Comparison of ENCODE assay signal across 10 cellular contexts in genomic region chr10:132517951-132518521, GRCh38. TPM values are rescaled to one million over a fixed set of nuclear protein-coding genes. Genes with fewer than 3 reads are reported as not detected.
DNase-seq lines count a peak whose midpoint lies in the region; ATAC-seq and TF ChIP-seq lines count a peak whose summit lies in the region.
"Had no signal": no experiment of that assay in that cellular context is flagged by ENCODE, and none has a peak within 500 bp of the region (broad histone marks: within the 10 kb centered on the region; RNA-seq: fewer than 3 reads in every experiment).

No MANE protein-coding gene starts in this region.

- TF ChIP-seq POLR2A in body of pancreas (IDR thresholded peaks at IDR 0.05), result no peak
- no peak for TF ChIP-seq POLR2A in gastrocnemius medialis (IDR thresholded peaks at IDR 0.05)

- peak; percentile 44 for DNase-seq in GM23338 (ENCODE audit: low spot score)
- DNase-seq in body of pancreas, result peak in 2 of 4 donors; percentile 15 to 16
- peak; percentile 77 for DNase-seq in left kidney (ENCODE audit: low read depth, low spot score)
- peak in 1 of 2 donors; percentile 30 for DNase-seq in gastrocnemius medialis
- DNase-seq in NCI-H82 treated with DMSO at 0.1 percent for 48 hours (lab: John Stamatoyannopoulos, UW; ENCODE audit: unreplicated experiment), result no peak
- DNase-seq: activated T-cell treated with anti-CD3 and anti-CD28 coated beads for 4 hours; effector CD4-positive, alpha-beta T cell had no signal

- H3K4me3 ChIP-seq in GM23338 (peak overlapping the region; percentile 67), body of pancreas (no peak overlapping the region), gastrocnemius medialis (peak overlapping the region in 3 of 4 donors; percentile 22 to 39 (median 36))

- H3K9me3 ChIP-seq in body of pancreas (no peaks in the 10 kb centered on the region), gastrocnemius medialis (no peaks in the 10 kb centered on the region)

- WGBS in body of pancreas, 2 donors, result 35 to 42% methylated on average over 4 to 14 of the region's 16 CpGs

- H3K4me1 ChIP-seq in GM23338 (ENCODE audit: insufficient read depth) (peaks cover 26% of the 10 kb centered on the region), body of pancreas (peaks cover 60% of the 10 kb centered on the region), gastrocnemius medialis (peaks cover 54 to 56% of the 10 kb centered on the region in 2 donors)

- 0 out of 2 replicates have a peak, but pooled peaks cover 4% of the 10 kb centered on the region for H3F3A ChIP-seq in GM23338 (replicated peaks; ENCODE audit: low read depth)

- in situ Hi-C loops in gastrocnemius medialis (cut with MboI; ENCODE audit: low sequenced_read_pairs in 4 of 4), result loop anchor here in 1 of 4 donors (10.0 kb wide), 1 partner anchor 53 kb away; no protein-coding TSS in a partner anchor

- H3K27ac ChIP-seq in GM23338 (ENCODE audit: low read depth), result no peak overlapping the region
- H3K27ac ChIP-seq in body of pancreas, result peak overlapping the region; percentile 79 to 94 (median 92)
- peak overlapping the region; percentile 86 to 93 (median 88) for H3K27ac ChIP-seq in gastrocnemius medialis

- H3K36me3 Mint-ChIP-seq in GM23338 (ENCODE audit: low read depth), result no peaks in the 10 kb centered on the region

- H3K4me2 ChIP-seq in GM23338, result peak overlapping the region; percentile 93

- H3K27ac Mint-ChIP-seq in GM23338, result no peak overlapping the region

- intact Hi-C loops in body of pancreas (cut with DNase I), result no loop called here
- intact Hi-C loops in gastrocnemius medialis (cut with DNase I; ENCODE audit: low total_unique reads), result loop anchor here (1.0 kb wide), 1 partner anchor 19 kb away; the partner anchor contains the start of gene INPP5A

- H3K27me3 Mint-ChIP-seq in GM23338 (ENCODE audit: insufficient read depth, low read depth, poor library complexity), result peaks cover 29% of the 10 kb centered on the region

- H3K4me3 Mint-ChIP-seq in GM23338, result peak overlapping the region; percentile 90

- peak; percentile 39 for ATAC-seq in GM23338
- ATAC-seq in body of pancreas, result no peak
- peak in 1 of 2 donors; percentile 8 for ATAC-seq in gastrocnemius medialis
- ATAC-seq in HG02970 (IDR thresholded peaks at IDR 0.05; ENCODE audit: low FRiP score, unreplicated experiment), result no peak
- ATAC-seq in HG03520 (IDR thresholded peaks at IDR 0.05; ENCODE audit: unreplicated experiment), result no peak
- ATAC-seq in GM21717 (IDR thresholded peaks at IDR 0.05; ENCODE audit: unreplicated experiment), result no peak

- H3K36me3 ChIP-seq in GM23338 (ENCODE audit: insufficient read depth), result no peaks in the 10 kb centered on the region
- no peaks in the 10 kb centered on the region for H3K36me3 ChIP-seq in body of pancreas (replicated peaks in 1 of 2; ENCODE audit: insufficient read depth in 1 of 2, low read depth in 2 of 2)
- no peaks in the 10 kb centered on the region for H3K36me3 ChIP-seq in gastrocnemius medialis

- H3K27me3 ChIP-seq in GM23338 (ENCODE audit: insufficient read depth), result peaks cover 10% of the 10 kb centered on the region; the same call in 1 of the 2 replicates
- H3K27me3 ChIP-seq in body of pancreas, result no peaks in the 10 kb centered on the region
- no peaks in the 10 kb centered on the region for H3K27me3 ChIP-seq in gastrocnemius medialis

- peak overlapping the region; percentile 78; the same call in 1 of the 2 replicates for H2AFZ ChIP-seq in GM23338

- H3K79me2 ChIP-seq in GM23338 (replicated peaks; ENCODE audit: insufficient read depth), result no peaks in the 10 kb centered on the region

- TF ChIP-seq CTCF in GM23338 (conservative IDR thresholded peaks at IDR 0.05; ENCODE audit: low read depth in 2 of 2), result no peak
- no peak for TF ChIP-seq CTCF in body of pancreas (IDR thresholded peaks at IDR 0.05)
- no peak for TF ChIP-seq CTCF in gastrocnemius medialis (IDR thresholded peaks at IDR 0.05 in 4 of 5, conservative IDR thresholded peaks at IDR 0.05 in 1 of 5)

- no peaks in the 10 kb centered on the region for H4K20me1 ChIP-seq in GM23338 (replicated peaks; ENCODE audit: insufficient read depth)

- no peaks in the 10 kb centered on the region for H3K9me2 ChIP-seq in GM23338 (ENCODE audit: insufficient read depth)

- H3K9me3 Mint-ChIP-seq in GM23338, result no peaks in the 10 kb centered on the region

- H3K4me1 Mint-ChIP-seq in GM23338, result peaks cover 30% of the 10 kb centered on the region

TF ChIP-seq in GM23338, 12 proteins besides CTCF, POLR2A, EP300 and RAD21 (continues in another document):
- TF ChIP-seq EZH2 (IDR thresholded peaks at IDR 0.05; ENCODE audit: low read depth, unreplicated experiment) (no peak), POLR2AphosphoS5 (IDR thresholded peaks at IDR 0.05; ENCODE audit: low read depth) (no peak; the same call in 1 of the 2 replicates), JUNB (IDR thresholded peaks at IDR 0.05; ENCODE audit: unreplicated experiment) (no peak), NANOG (IDR thresholded peaks at IDR 0.05; ENCODE audit: borderline replicate concordance) (no peak), STAT1 (IDR thresholded peaks at IDR 0.05; ENCODE audit: unreplicated experiment) (no peak), EZH2phosphoT487 (IDR thresholded peaks at IDR 0.05; ENCODE audit: unreplicated experiment) (no peak), ZNF331 (CRISPR knock-in tag; IDR thresholded peaks at IDR 0.05; ENCODE audit: low read depth) (no peak)
- TF ChIP-seq, protein P1, sequence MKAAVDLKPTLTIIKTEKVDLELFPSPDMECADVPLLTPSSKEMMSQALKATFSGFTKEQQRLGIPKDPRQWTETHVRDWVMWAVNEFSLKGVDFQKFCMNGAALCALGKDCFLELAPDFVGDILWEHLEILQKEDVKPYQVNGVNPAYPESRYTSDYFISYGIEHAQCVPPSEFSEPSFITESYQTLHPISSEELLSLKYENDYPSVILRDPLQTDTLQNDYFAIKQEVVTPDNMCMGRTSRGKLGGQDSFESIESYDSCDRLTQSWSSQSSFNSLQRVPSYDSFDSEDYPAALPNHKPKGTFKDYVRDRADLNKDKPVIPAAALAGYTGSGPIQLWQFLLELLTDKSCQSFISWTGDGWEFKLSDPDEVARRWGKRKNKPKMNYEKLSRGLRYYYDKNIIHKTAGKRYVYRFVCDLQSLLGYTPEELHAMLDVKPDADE (IDR thresholded peaks at IDR 0.05), result no peak
- TF ChIP-seq, protein P2, sequence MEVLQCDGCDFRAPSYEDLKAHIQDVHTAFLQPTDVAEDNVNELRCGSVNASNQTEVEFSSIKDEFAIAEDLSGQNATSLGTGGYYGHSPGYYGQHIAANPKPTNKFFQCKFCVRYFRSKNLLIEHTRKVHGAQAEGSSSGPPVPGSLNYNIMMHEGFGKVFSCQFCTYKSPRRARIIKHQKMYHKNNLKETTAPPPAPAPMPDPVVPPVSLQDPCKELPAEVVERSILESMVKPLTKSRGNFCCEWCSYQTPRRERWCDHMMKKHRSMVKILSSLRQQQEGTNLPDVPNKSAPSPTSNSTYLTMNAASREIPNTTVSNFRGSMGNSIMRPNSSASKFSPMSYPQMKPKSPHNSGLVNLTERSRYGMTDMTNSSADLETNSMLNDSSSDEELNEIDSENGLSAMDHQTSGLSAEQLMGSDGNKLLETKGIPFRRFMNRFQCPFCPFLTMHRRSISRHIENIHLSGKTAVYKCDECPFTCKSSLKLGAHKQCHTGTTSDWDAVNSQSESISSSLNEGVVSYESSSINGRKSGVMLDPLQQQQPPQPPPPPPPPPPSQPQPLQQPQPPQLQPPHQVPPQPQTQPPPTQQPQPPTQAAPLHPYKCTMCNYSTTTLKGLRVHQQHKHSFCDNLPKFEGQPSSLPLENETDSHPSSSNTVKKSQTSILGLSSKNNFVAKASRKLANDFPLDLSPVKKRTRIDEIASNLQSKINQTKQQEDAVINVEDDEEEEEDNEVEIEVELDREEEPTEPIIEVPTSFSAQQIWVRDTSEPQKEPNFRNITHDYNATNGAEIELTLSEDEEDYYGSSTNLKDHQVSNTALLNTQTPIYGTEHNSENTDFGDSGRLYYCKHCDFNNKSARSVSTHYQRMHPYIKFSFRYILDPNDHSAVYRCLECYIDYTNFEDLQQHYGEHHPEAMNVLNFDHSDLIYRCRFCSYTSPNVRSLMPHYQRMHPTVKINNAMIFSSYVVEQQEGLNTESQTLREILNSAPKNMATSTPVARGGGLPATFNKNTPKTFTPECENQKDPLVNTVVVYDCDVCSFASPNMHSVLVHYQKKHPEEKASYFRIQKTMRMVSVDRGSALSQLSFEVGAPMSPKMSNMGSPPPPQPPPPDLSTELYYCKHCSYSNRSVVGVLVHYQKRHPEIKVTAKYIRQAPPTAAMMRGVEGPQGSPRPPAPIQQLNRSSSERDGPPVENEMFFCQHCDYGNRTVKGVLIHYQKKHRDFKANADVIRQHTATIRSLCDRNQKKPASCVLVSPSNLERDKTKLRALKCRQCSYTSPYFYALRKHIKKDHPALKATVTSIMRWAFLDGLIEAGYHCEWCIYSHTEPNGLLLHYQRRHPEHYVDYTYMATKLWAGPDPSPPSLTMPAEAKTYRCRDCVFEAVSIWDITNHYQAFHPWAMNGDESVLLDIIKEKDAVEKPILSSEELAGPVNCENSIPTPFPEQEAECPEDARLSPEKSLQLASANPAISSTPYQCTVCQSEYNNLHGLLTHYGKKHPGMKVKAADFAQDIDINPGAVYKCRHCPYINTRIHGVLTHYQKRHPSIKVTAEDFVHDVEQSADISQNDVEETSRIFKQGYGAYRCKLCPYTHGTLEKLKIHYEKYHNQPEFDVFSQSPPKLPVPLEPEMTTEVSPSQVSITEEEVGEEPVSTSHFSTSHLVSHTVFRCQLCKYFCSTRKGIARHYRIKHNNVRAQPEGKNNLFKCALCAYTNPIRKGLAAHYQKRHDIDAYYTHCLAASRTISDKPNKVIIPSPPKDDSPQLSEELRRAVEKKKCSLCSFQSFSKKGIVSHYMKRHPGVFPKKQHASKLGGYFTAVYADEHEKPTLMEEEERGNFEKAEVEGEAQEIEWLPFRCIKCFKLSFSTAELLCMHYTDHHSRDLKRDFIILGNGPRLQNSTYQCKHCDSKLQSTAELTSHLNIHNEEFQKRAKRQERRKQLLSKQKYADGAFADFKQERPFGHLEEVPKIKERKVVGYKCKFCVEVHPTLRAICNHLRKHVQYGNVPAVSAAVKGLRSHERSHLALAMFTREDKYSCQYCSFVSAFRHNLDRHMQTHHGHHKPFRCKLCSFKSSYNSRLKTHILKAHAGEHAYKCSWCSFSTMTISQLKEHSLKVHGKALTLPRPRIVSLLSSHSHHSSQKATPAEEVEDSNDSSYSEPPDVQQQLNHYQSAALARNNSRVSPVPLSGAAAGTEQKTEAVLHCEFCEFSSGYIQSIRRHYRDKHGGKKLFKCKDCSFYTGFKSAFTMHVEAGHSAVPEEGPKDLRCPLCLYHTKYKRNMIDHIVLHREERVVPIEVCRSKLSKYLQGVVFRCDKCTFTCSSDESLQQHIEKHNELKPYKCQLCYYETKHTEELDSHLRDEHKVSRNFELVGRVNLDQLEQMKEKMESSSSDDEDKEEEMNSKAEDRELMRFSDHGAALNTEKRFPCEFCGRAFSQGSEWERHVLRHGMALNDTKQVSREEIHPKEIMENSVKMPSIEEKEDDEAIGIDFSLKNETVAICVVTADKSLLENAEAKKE (CRISPR knock-in tag; IDR thresholded peaks at IDR 0.05), result no peak

RNA-seq across cellular contexts. Expression of gene INPP5A, which starts 19.6 kb away (rescaled TPM):
- total RNA-seq in GM23338 (2014; rRNA removed; shearing (Covaris generic)), result 40.6 and 42.5 TPM in 2 replicates
- polyA plus RNA-seq in GM23338 (2016; fragmentation: Nextera tagmentation; extraction: Ambion mirVana), result 5.6 and 5.9 TPM in 2 replicates
- total RNA-seq in body of pancreas, result 10 to 100 TPM in 1 of 2 donors, 1 to 10 TPM in 1; 9.2 to 14.5 TPM
- 100 to 1,000 TPM in 2 of 4 donors, 10 to 100 TPM in 2; 74.9 to 107 (median 92.4) TPM for total RNA-seq in gastrocnemius medialis

Comparison
In these comparisons a context has a peak if more than half of its experiments do, and no peak if none do; other contexts are left out.
1. H3K4me3 ChIP-seq: peak in GM23338 (single experiment) and gastrocnemius medialis (3 of 4); none in body of pancreas (0 of 2).